10 cellular contexts compared by ENCODE assay signal in the genomic region with DNA sequence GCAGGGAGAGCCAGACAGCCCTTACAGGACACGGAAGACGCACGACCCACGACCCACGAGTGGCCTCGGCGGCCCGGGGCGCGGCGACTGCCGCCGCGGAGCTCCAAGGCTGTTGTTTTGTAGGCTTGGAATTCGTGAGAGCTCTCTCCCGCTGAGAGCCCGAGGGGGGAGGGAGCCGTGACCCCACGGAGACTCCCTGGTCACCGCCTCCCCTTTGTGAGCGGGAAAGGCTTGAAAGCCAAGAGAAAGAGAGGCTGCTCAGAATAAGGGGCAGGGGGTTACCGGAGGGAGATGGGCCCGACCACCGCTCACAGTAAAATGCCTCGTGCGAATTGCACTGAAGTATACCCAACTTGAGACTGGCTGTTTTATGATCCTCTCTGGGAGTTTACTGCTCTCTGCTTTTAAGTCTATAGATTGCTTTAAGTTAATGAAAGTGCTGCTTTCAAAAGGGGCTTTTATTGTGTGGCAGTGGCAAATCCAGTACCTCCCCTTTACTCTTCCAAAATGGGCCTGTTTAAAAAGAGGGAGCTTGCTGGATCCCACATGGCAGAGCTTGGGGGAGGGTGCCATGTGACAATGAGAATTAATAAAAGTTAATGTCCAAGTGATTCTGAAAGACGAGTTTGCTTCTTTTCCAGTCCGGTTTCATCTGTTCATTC. TPM values are rescaled to one million over a fixed set of nuclear protein-coding genes. Genes with fewer than 3 reads are reported as not detected.
DNase-seq lines count a peak whose midpoint lies in the region; TF ChIP-seq lines count a peak whose summit lies in the region.
"Had no signal": no experiment of that assay in that cellular context is flagged by ENCODE, and none has a peak within 500 bp of the region (broad histone marks: within the 10 kb centered on the region; RNA-seq: fewer than 3 reads in every experiment).

No MANE protein-coding gene starts in this region.

- H3K36me3 ChIP-seq in adipocyte (ENCODE audit: control insufficient read depth, insufficient read depth, low read length, severe bottlenecking) (no peaks in the 10 kb centered on the region), transverse colon (no peaks in the 10 kb centered on the region)

- H3K9me3 ChIP-seq in adipocyte (ENCODE audit: control insufficient read depth, low read length) = no peaks in the 10 kb centered on the region
- H3K9me3 ChIP-seq in transverse colon = no peaks in the 10 kb centered on the region

- no peak for TF ChIP-seq CTCF in transverse colon (IDR thresholded peaks at IDR 0.05)

- in situ Hi-C loops in transverse colon (cut with MboI; ENCODE audit: low pct_ligation_motif_present in 1 of 4, low pct_unique_long_range_greater_than_20kb in 1 of 4, low sequenced_read_pairs in 3 of 4) = loop anchor here in 3 of 4 donors (10.0 to 25.0 kb wide), 2 partner anchors 170 to 177 kb away; no protein-coding TSS in a partner anchor

- peak overlapping the region; percentile 40 for H3K9ac ChIP-seq in adipocyte (ENCODE audit: low read length)

- H3K4me1 ChIP-seq in adipocyte (ENCODE audit: control insufficient read depth, insufficient read depth, low read length) (peaks cover 46% of the 10 kb centered on the region), transverse colon (peaks cover 4 to 58% (median 16%) of the 10 kb centered on the region in 4 donors)

- H3K27me3 ChIP-seq in adipocyte (replicated peaks; ENCODE audit: control insufficient read depth, insufficient read depth, low read length) (no peaks in the 10 kb centered on the region), transverse colon (peaks cover 67% of the 10 kb centered on the region)

- intact Hi-C loops in transverse colon (cut with DNase I; ENCODE audit: low total_unique reads) = no loop called here

- peak; percentile 50 for TF ChIP-seq POLR2A in transverse colon (IDR thresholded peaks at IDR 0.05)

- peak overlapping the region; percentile 72 to 91 (median 84) for H3K27ac ChIP-seq in transverse colon

- no peak overlapping the region for H3K4me3 ChIP-seq in adipocyte (ENCODE audit: low read length)
- H3K4me3 ChIP-seq in transverse colon = peak overlapping the region in 2 of 4 donors; percentile 50 to 67

- 36 to 38% methylated on average over 11 to 28 of the region's 28 CpGs for WGBS in transverse colon (ENCODE audit: low coverage in 1 of 2), 2 donors

- no peak for DNase-seq in adipocyte (ENCODE audit: low read depth)
- DNase-seq in foreskin melanocyte = peak; percentile 73
- DNase-seq in myocyte (ENCODE audit: low read depth) = peak; percentile 70
- DNase-seq in transverse colon = no peak
- DNase-seq in activated gamma-delta T cell (lab: John Stamatoyannopoulos, UW) = no peak
- no peak for DNase-seq in SKM-1 (lab: John Stamatoyannopoulos, UW; ENCODE audit: unreplicated experiment)
- no peak for DNase-seq in SIG-M5 (lab: John Stamatoyannopoulos, UW)
- DNase-seq: activated naive CD4-positive, alpha-beta T cell treated with Interleukin-2 at 50 U/mL for 16 hours; NCI-H774 had no signal

- no peak for TF ChIP-seq EP300 in transverse colon (IDR thresholded peaks at IDR 0.05; ENCODE audit: low read depth)

RNA-seq across cellular contexts. Expression of a gene that starts 2.9 kb away (rescaled TPM):
- 20.2 and 22.1 TPM in 2 replicates for total RNA-seq in myocyte
- polyA plus RNA-seq in myocyte (2012) = 86.6 TPM
- 1 to 10 TPM in 1 of 4 donors, under 1 TPM in 2, not detected in 1; 0.27 to 4.8 (median 0.75) TPM for total RNA-seq in transverse colon
- total RNA-seq: pulmonary artery endothelial cell had no signal

RNA-seq across cellular contexts. Expression of a gene that starts 56.0 kb away (rescaled TPM):
- total RNA-seq in myocyte (24.4 and 30.8 TPM in 2 replicates), transverse colon (10 to 100 TPM in 2 of 4 donors, 1 to 10 TPM in 2; 2.6 to 18.2 (median 10.6) TPM)
- 23.0 TPM for polyA plus RNA-seq in myocyte (2012)

Comparison
In these comparisons a context has a peak if more than half of its experiments do, and no peak if none do; other contexts are left out.
1. DNase-seq: peak in foreskin melanocyte (single experiment) and myocyte (single experiment); none in adipocyte (single experiment), transverse colon (single experiment), activated gamma-delta T cell (single experiment), SKM-1 (single experiment) and SIG-M5 (single experiment).